In the genomic region with DNA sequence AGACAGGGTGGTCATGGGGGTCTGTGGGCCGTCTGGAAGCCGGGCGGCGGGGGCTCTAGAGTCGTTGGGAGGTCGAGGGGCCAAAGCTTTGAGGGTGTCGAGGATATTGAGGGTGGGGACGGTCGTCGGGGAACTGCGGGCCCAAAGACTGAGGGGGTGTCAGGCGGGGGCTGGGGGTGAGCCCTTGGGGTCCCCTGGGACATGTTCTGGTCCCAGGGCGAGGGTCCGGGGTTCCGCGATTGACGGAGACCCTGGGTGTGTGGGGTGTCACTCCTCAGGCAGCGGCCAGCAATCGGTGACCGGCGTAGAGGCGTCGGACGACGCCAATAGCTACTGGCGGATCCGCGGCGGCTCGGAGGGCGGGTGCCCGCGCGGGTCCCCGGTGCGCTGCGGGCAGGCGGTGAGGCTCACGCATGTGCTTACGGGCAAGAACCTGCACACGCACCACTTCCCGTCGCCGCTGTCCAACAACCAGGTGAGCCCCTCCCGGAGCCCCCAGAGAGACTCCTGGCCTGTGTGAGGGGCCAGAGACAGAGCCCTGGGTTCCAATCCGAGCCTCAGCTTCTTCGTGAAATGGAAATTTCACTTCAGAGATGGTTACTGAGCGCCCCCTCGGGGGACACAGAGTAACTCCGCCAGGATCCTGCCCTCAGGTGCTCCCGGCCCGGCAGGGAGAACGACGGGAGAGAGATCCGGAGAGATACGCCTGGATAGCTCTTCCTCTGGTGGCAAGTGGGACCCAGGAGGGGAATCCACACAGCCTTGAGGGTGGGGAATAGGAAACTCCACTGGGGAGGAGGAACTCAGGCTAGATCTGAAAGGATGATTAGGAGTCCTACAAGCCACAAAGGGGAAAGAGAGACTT, we compare ENCODE assay signal across 8 cellular contexts. TPM values are rescaled to one million over a fixed set of nuclear protein-coding genes. Genes with fewer than 3 reads are reported as not detected.
DNase-seq lines count a peak whose midpoint lies in the region; ATAC-seq and TF ChIP-seq lines count a peak whose summit lies in the region.

No MANE protein-coding gene starts in this region.

- H3K4me3 Mint-ChIP-seq in activated naive CD4-positive, alpha-beta T cell treated with anti-CD3 and anti-CD28 coated beads for 36 hours: peak overlapping the region; percentile 90

- intact Hi-C loops in activated naive CD4-positive, alpha-beta T cell treated with anti-CD3 and anti-CD28 coated beads for 36 hours (cut with micrococcal nuclease): loop anchor here (1.0 kb wide), 2 partner anchors 9 to 13 kb away; no protein-coding TSS in a partner anchor
- intact Hi-C loops in head of caudate nucleus (cut with DNase I): no loop called here
- intact Hi-C loops in posterior vena cava (cut with DNase I): no loop called here

- ATAC-seq in DND-41 (ENCODE audit: insufficient read depth, low read depth) (peak; percentile 34), GM21786 (IDR thresholded peaks at IDR 0.05; ENCODE audit: unreplicated experiment) (no peak), GM18511 (IDR thresholded peaks at IDR 0.05; ENCODE audit: unreplicated experiment) (no peak)

- H3K9ac ChIP-seq in DND-41 (ENCODE audit: low read depth, low read length) (peak overlapping the region; percentile 94), HUES48 (ENCODE audit: low read depth, low read length) (peak overlapping the region; percentile 52; the same call in 1 of the 2 replicates)

- peaks cover 15% of the 10 kb centered on the region for H4K20me1 ChIP-seq in DND-41 (ENCODE audit: insufficient read depth, low read length)

- H3K27me3 Mint-ChIP-seq in activated naive CD4-positive, alpha-beta T cell treated with anti-CD3 and anti-CD28 coated beads for 36 hours (ENCODE audit: low read depth): no peaks in the 10 kb centered on the region

- DNase-seq in DND-41: peak; percentile 77
- peak; percentile 50 for DNase-seq in RPMI7951 (ENCODE audit: low read depth)
- DNase-seq in activated naive CD4-positive, alpha-beta T cell treated with anti-CD3 and anti-CD28 coated beads for 36 hours: peak; percentile 81
- peak in 39 of 42 donors; percentile 40 to 80 (median 60) for DNase-seq in head of caudate nucleus
- DNase-seq in posterior vena cava (ENCODE audit: low spot score): peak; percentile 86

- H3K4me1 Mint-ChIP-seq in activated naive CD4-positive, alpha-beta T cell treated with anti-CD3 and anti-CD28 coated beads for 36 hours (ENCODE audit: low read depth): peaks cover 30% of the 10 kb centered on the region

- peak overlapping the region; percentile 93 for H3K27ac ChIP-seq in DND-41 (ENCODE audit: low read length)
- H3K27ac ChIP-seq in HUES48 (ENCODE audit: low read depth, low read length): no peak overlapping the region

- CTCF ChIA-PET in activated naive CD4-positive, alpha-beta T cell treated with anti-CD3 and anti-CD28 coated beads for 36 hours (lab: Charles Lee): interaction anchor here (0.6 to 12.4 kb wide), 13 partner anchors 10 to 172 kb away, joined by 3 to 208 read pairs (median 4); a partner anchor contains a TSS

- peak; percentile 84 for TF ChIP-seq CTCF in DND-41 (IDR thresholded peaks at IDR 0.05; ENCODE audit: borderline replicate concordance, extremely low read depth, low read length, poor library complexity, severe bottlenecking)

- peaks cover 31% of the 10 kb centered on the region for H3K79me2 ChIP-seq in DND-41 (ENCODE audit: insufficient read depth, low read length)

- H3K4me2 ChIP-seq in DND-41 (ENCODE audit: insufficient read depth, low read length): peak overlapping the region; percentile 80

- H3K4me1 ChIP-seq in DND-41 (ENCODE audit: insufficient read depth, low read length) (peaks cover 45% of the 10 kb centered on the region), HUES48 (ENCODE audit: control insufficient read depth, insufficient read depth, low read length) (peaks cover 6% of the 10 kb centered on the region)

- H2AFZ ChIP-seq in DND-41 (ENCODE audit: low read depth, low read length): peak overlapping the region; percentile 91

- H3K36me3 ChIP-seq in DND-41 (ENCODE audit: insufficient read depth, low read length): peaks cover 34% of the 10 kb centered on the region
- peaks cover 10% of the 10 kb centered on the region; the same call in 1 of the 2 replicates for H3K36me3 ChIP-seq in HUES48 (ENCODE audit: control insufficient read depth, insufficient read depth, low read length)

- H3K9me3 Mint-ChIP-seq in activated naive CD4-positive, alpha-beta T cell treated with anti-CD3 and anti-CD28 coated beads for 36 hours: no peaks in the 10 kb centered on the region

- peak overlapping the region; percentile 73 for H3K27ac Mint-ChIP-seq in activated naive CD4-positive, alpha-beta T cell treated with anti-CD3 and anti-CD28 coated beads for 36 hours

- peaks cover 24% of the 10 kb centered on the region for H3K36me3 Mint-ChIP-seq in activated naive CD4-positive, alpha-beta T cell treated with anti-CD3 and anti-CD28 coated beads for 36 hours (ENCODE audit: low read depth)

- no peaks in the 10 kb centered on the region for H3K27me3 ChIP-seq in DND-41 (ENCODE audit: insufficient read depth, low read length, poor library complexity)
- H3K27me3 ChIP-seq in HUES48 (ENCODE audit: control insufficient read depth, insufficient read depth, low read length): peaks cover 9% of the 10 kb centered on the region; the same call in 1 of the 2 replicates

- H3K4me3 ChIP-seq in DND-41 (ENCODE audit: low read depth in 1 of 2, low read length in 2 of 2): peak overlapping the region; percentile 89 to 96
- H3K4me3 ChIP-seq in HUES48 (ENCODE audit: low read depth, low read length): peak overlapping the region; percentile 78

- H3K9me3 ChIP-seq in DND-41 (ENCODE audit: insufficient read depth, low read length, severe bottlenecking) (no peaks in the 10 kb centered on the region), HUES48 (ENCODE audit: control insufficient read depth, insufficient read depth, low read length) (no peaks in the 10 kb centered on the region)

RNA-seq across cellular contexts. Expression of a gene that starts 0.7 kb away (rescaled TPM):
- 34.7 and 74.5 TPM in 2 replicates for total RNA-seq in RPMI7951 (2014; rRNA removed; shearing (Covaris generic))
- total RNA-seq in activated naive CD4-positive, alpha-beta T cell treated with anti-CD3 and anti-CD28 coated beads for 36 hours: 10 to 100 TPM; 21.7 to 22.3 TPM
- 10 to 100 TPM; 27.8 to 33.1 TPM for total RNA-seq in posterior vena cava

RNA-seq across cellular contexts. Expression of a gene that starts 10.3 kb away (rescaled TPM):
- total RNA-seq in RPMI7951 (2014; rRNA removed; shearing (Covaris generic)): 0.10 and 0.36 TPM in 2 replicates
- under 1 TPM; 0.19 to 0.30 TPM for total RNA-seq in activated naive CD4-positive, alpha-beta T cell treated with anti-CD3 and anti-CD28 coated beads for 36 hours
- under 1 TPM; 0.23 to 0.38 TPM for total RNA-seq in posterior vena cava

RNA-seq across cellular contexts. Expression of a gene that starts 13.0 kb away (rescaled TPM):
- total RNA-seq in RPMI7951 (2014; rRNA removed; shearing (Covaris generic)): 10.8 and 14.7 TPM in 2 replicates
- 10 to 100 TPM; 50.3 to 53.2 TPM for total RNA-seq in activated naive CD4-positive, alpha-beta T cell treated with anti-CD3 and anti-CD28 coated beads for 36 hours
- 1 to 10 TPM; 7.1 to 8.5 TPM for total RNA-seq in posterior vena cava

RNA-seq across cellular contexts. Expression of a gene that starts 23.0 kb away (rescaled TPM):
- total RNA-seq in RPMI7951 (2014; rRNA removed; shearing (Covaris generic)): 12.0 and 15.7 TPM in 2 replicates
- total RNA-seq in activated naive CD4-positive, alpha-beta T cell treated with anti-CD3 and anti-CD28 coated beads for 36 hours: 10 to 100 TPM; 40.9 to 42.3 TPM
- total RNA-seq in posterior vena cava: 10 to 100 TPM; 28.9 to 29.5 TPM
